In the genomic region with DNA sequence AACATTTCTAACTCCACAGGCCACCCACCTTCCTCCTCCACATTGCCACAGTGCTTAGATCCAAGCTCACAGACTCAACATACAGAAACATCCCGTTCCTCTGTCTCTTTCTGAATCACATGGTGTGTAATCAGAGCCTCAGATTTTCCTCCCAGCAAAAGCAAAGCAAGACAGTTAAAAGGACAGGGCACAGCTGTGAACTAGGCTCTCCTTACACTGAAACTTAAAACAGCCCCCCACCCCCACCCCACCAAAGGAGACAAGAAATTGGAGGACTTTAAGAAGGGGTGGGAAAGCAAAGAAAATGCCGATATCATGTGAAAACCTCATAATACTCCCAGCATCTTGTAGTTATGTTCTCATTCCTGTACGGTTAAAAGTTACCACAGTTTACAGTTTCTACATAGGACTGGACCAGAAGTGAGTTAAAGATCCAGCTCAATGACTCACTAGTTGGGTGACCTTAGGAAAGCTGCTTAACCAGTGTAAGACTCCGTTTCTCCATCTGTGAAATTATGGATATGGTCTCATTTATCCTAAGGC, we compare ENCODE assay signal across 8 cellular contexts. TPM values are rescaled to one million over a fixed set of nuclear protein-coding genes. Genes with fewer than 3 reads are reported as not detected.
DNase-seq lines count a peak whose midpoint lies in the region; ATAC-seq and TF ChIP-seq lines count a peak whose summit lies in the region.

No MANE protein-coding gene starts in this region.

- H2BK120ac ChIP-seq in trophoblast cell (ENCODE audit: insufficient read depth, low read length, poor library complexity): no peak overlapping the region

- no CpG with 5 or more reads among the region's 4 CpGs for WGBS in trophoblast cell (ENCODE audit: extremely low coverage, insufficient coverage, insufficient read length)

- no peak overlapping the region for H4K8ac ChIP-seq in trophoblast cell (ENCODE audit: low read depth, low read length)

- H3K27me3 ChIP-seq in trophoblast cell (ENCODE audit: insufficient read depth, low read length): no peaks in the 10 kb centered on the region

- intact Hi-C loops in activated naive CD4-positive, alpha-beta T cell treated with anti-CD3 and anti-CD28 coated beads for 36 hours (cut with micrococcal nuclease): no loop called here

- no peak overlapping the region for H2AFZ ChIP-seq in trophoblast cell (ENCODE audit: insufficient read depth, low read length, poor library complexity)

- no peak for ATAC-seq in GM19324 (IDR thresholded peaks at IDR 0.05; ENCODE audit: low FRiP score, unreplicated experiment)
- ATAC-seq in stimulated activated memory B cell treated with anti-CD40 and anti-IgM and Interleukin-4, amounts not matched to agents 10 μg/mL and 1 μg/mL and 100 μg/mL, for 72 hours: no peak

- H3K27ac Mint-ChIP-seq in stimulated activated memory B cell treated with anti-CD40 and anti-IgM and Interleukin-4, amounts not matched to agents 10 μg/mL and 1 μg/mL and 100 μg/mL, for 72 hours: no peak overlapping the region
- H3K27ac Mint-ChIP-seq in activated naive CD4-positive, alpha-beta T cell treated with anti-CD3 and anti-CD28 coated beads for 36 hours: no peak overlapping the region

- H2AK5ac ChIP-seq in trophoblast cell (ENCODE audit: low read length): no peak overlapping the region

- H3K4me1 Mint-ChIP-seq in stimulated activated memory B cell treated with anti-CD40 and anti-IgM and Interleukin-4, amounts not matched to agents 10 μg/mL and 1 μg/mL and 100 μg/mL, for 72 hours: peaks cover 11% of the 10 kb centered on the region
- H3K4me1 Mint-ChIP-seq in activated naive CD4-positive, alpha-beta T cell treated with anti-CD3 and anti-CD28 coated beads for 36 hours (ENCODE audit: low read depth): peaks cover 46% of the 10 kb centered on the region

- H3K4me3 ChIP-seq in AG10803 (ENCODE audit: low read length) (peak overlapping the region; percentile 20), epithelial cell of proximal tubule (ENCODE audit: low read depth, low read length) (peak overlapping the region; percentile 39), trophoblast cell (ENCODE audit: low read depth, low read length) (no peak overlapping the region)

- H3K27ac ChIP-seq in trophoblast cell (ENCODE audit: low read depth, low read length): peak overlapping the region; percentile 35

- H3K36me3 ChIP-seq in trophoblast cell (ENCODE audit: control insufficient read depth in 1 of 2, insufficient read depth in 2 of 2, low read length in 2 of 2): peaks cover 5% of the 10 kb centered on the region in 2 experiments

- no peak overlapping the region for H3K4me3 Mint-ChIP-seq in stimulated activated memory B cell treated with anti-CD40 and anti-IgM and Interleukin-4, amounts not matched to agents 10 μg/mL and 1 μg/mL and 100 μg/mL, for 72 hours
- no peak overlapping the region for H3K4me3 Mint-ChIP-seq in activated naive CD4-positive, alpha-beta T cell treated with anti-CD3 and anti-CD28 coated beads for 36 hours

- peaks cover 31% of the 10 kb centered on the region for H3K27me3 Mint-ChIP-seq in stimulated activated memory B cell treated with anti-CD40 and anti-IgM and Interleukin-4, amounts not matched to agents 10 μg/mL and 1 μg/mL and 100 μg/mL, for 72 hours
- peaks cover 11% of the 10 kb centered on the region for H3K27me3 Mint-ChIP-seq in activated naive CD4-positive, alpha-beta T cell treated with anti-CD3 and anti-CD28 coated beads for 36 hours (ENCODE audit: low read depth)

- peak overlapping the region; percentile 11 for H2BK12ac ChIP-seq in trophoblast cell (ENCODE audit: low read length)

- H3K9me3 ChIP-seq in trophoblast cell (ENCODE audit: insufficient read depth, low read depth, low read length): no peaks in the 10 kb centered on the region

- H3K36me3 Mint-ChIP-seq in stimulated activated memory B cell treated with anti-CD40 and anti-IgM and Interleukin-4, amounts not matched to agents 10 μg/mL and 1 μg/mL and 100 μg/mL, for 72 hours: no peaks in the 10 kb centered on the region
- H3K36me3 Mint-ChIP-seq in activated naive CD4-positive, alpha-beta T cell treated with anti-CD3 and anti-CD28 coated beads for 36 hours (ENCODE audit: low read depth): peaks cover 44% of the 10 kb centered on the region

- H3K4me2 ChIP-seq in trophoblast cell (ENCODE audit: low read length): peak overlapping the region; percentile 40

- H4K12ac ChIP-seq in trophoblast cell (ENCODE audit: low read depth, low read length): no peak overlapping the region

- H3K4ac ChIP-seq in trophoblast cell (ENCODE audit: low read depth, low read length): no peak overlapping the region

- no peak overlapping the region for H4K91ac ChIP-seq in trophoblast cell (ENCODE audit: low read depth, low read length)

- peaks cover 3 to 16% of the 10 kb centered on the region in 2 experiments for H3K4me1 ChIP-seq in trophoblast cell (ENCODE audit: control insufficient read depth in 1 of 2, insufficient read depth in 2 of 2, low read length in 2 of 2)

- H3K79me1 ChIP-seq in trophoblast cell (ENCODE audit: low read length): peaks cover 6% of the 10 kb centered on the region

- no peak overlapping the region for H3K9ac ChIP-seq in trophoblast cell (ENCODE audit: low read length)

- TF ChIP-seq CTCF in AG10803 (conservative IDR thresholded peaks at IDR 0.05; ENCODE audit: low read length): no peak
- TF ChIP-seq CTCF in epithelial cell of proximal tubule (conservative IDR thresholded peaks at IDR 0.05; ENCODE audit: low read depth, low read length): no peak

- peak; percentile 72 for DNase-seq in AG10803 (ENCODE audit: low read depth)
- DNase-seq in NCI-H82 treated with DMSO at 0.1 percent for 48 hours (lab: John Stamatoyannopoulos, UW; ENCODE audit: unreplicated experiment): peak; percentile 18
- DNase-seq in epithelial cell of proximal tubule (ENCODE audit: low read depth): no peak
- peak in 1 of 2 donors; percentile 40 for DNase-seq in trophoblast cell
- DNase-seq in inferior parietal cortex (ENCODE audit: extremely low spot score): no peak
- no peak for DNase-seq in activated naive CD4-positive, alpha-beta T cell treated with anti-CD3 and anti-CD28 coated beads for 36 hours

- H3K14ac ChIP-seq in trophoblast cell (ENCODE audit: low read length): no peak overlapping the region

- no peaks in the 10 kb centered on the region for H3K9me3 Mint-ChIP-seq in stimulated activated memory B cell treated with anti-CD40 and anti-IgM and Interleukin-4, amounts not matched to agents 10 μg/mL and 1 μg/mL and 100 μg/mL, for 72 hours
- H3K9me3 Mint-ChIP-seq in activated naive CD4-positive, alpha-beta T cell treated with anti-CD3 and anti-CD28 coated beads for 36 hours: no peaks in the 10 kb centered on the region

- peaks cover 10% of the 10 kb centered on the region for H3K79me2 ChIP-seq in trophoblast cell (ENCODE audit: control insufficient read depth, insufficient read depth, low read length, poor library complexity)

- H3K23ac ChIP-seq in trophoblast cell (ENCODE audit: low read length): no peak overlapping the region

- no peak overlapping the region for H3K18ac ChIP-seq in trophoblast cell (ENCODE audit: low read length)

- no peak overlapping the region for H2BK5ac ChIP-seq in trophoblast cell (ENCODE audit: low read depth, low read length, poor library complexity)

- CTCF ChIA-PET in activated naive CD4-positive, alpha-beta T cell treated with anti-CD3 and anti-CD28 coated beads for 36 hours (lab: Charles Lee): interaction anchor here (0.6 to 1.9 kb wide), 2 partner anchors 32 to 1515 kb away, joined by 3 to 12 read pairs; no protein-coding TSS in a partner anchor

RNA-seq across cellular contexts. Expression of gene YBX3, which starts 4.8 kb away (rescaled TPM):
- 202 and 245 TPM in 2 replicates for total RNA-seq in epithelial cell of proximal tubule
- 213 and 218 TPM in 2 replicates for polyA plus RNA-seq in trophoblast cell (2013)
- total RNA-seq in activated naive CD4-positive, alpha-beta T cell treated with anti-CD3 and anti-CD28 coated beads for 36 hours: 100 to 1,000 TPM; 192 to 219 TPM

RNA-seq across cellular contexts. Expression of gene STYK1, which starts 44.5 kb away (rescaled TPM):
- total RNA-seq in epithelial cell of proximal tubule: 2.5 and 4.6 TPM in 2 replicates
- 1.7 and 1.8 TPM in 2 replicates for polyA plus RNA-seq in trophoblast cell (2013)
- total RNA-seq in activated naive CD4-positive, alpha-beta T cell treated with anti-CD3 and anti-CD28 coated beads for 36 hours: not detected

Comparison
In these comparisons a context has a peak if more than half of its experiments do, and no peak if none do; other contexts are left out.
1. DNase-seq: peak in AG10803 (single experiment) and NCI-H82 treated with DMSO at 0.1 percent for 48 hours (single experiment); none in epithelial cell of proximal tubule (single experiment), inferior parietal cortex (single experiment) and activated naive CD4-positive, alpha-beta T cell treated with anti-CD3 and anti-CD28 coated beads for 36 hours (single experiment).